Comparison of ENCODE assay signal across 1 cellular context in genomic region chr7:1159933-1160664, GRCh38.
TF ChIP-seq lines count a peak whose summit lies in the region.

Gene ZFAND2A, minus strand, starts transcription at chr7:1160196. Its CDS starts 1,984 bp downstream, at chr7:1158212.

TF ChIP-seq in K562, 482 proteins besides CTCF, POLR2A, EP300 and RAD21 (continued from another document and continues in another):
- TF ChIP-seq ZBTB12 (CRISPR knock-in tag; IDR thresholded peaks at IDR 0.05) (peak; percentile 98), FOSL1 (tag; conservative IDR thresholded peaks at IDR 0.05) (peak; percentile 65; the same call in 1 of the 2 replicates), KDM2B (CRISPR knock-in tag; IDR thresholded peaks at IDR 0.05) (0 out of 2 replicates have a peak, but pooled peaks have one; percentile 41), SUPT5H (IDR thresholded peaks at IDR 0.05) (peak; percentile 67), SAFB2 (IDR thresholded peaks at IDR 0.05; ENCODE audit: borderline replicate concordance, low read depth, low read length, severe bottlenecking) (no peak), BHLHE40 (IDR thresholded peaks at IDR 0.05; ENCODE audit: low read length) (no peak), ZNF140 (CRISPR knock-in tag; IDR thresholded peaks at IDR 0.05) (no peak), TAF7 (tag; IDR thresholded peaks at IDR 0.05) (no peak), CBX8 (IDR thresholded peaks at IDR 0.05; ENCODE audit: borderline replicate concordance, extremely low read depth, low read depth, low read length, poor library complexity, severe bottlenecking) (no peak), COPS2 (conservative IDR thresholded peaks at IDR 0.05) (no peak), ZBTB17 (CRISPR knock-in tag; IDR thresholded peaks at IDR 0.05) (peak; percentile 48), YY1 (IDR thresholded peaks at IDR 0.05; ENCODE audit: borderline replicate concordance in 1 of 3, control insufficient read depth in 1 of 3, extremely low read depth in 1 of 3, insufficient read depth in 3 of 3, insufficient read length in 1 of 3, insufficient replicate concordance in 2 of 3, low read depth in 1 of 3, low read length in 2 of 3) (peak in 2 of 3 experiments; percentile 65 to 75), NFYB (IDR thresholded peaks at IDR 0.05; ENCODE audit: extremely low read depth, insufficient read length) (peak; percentile 82), CBFA2T2 (conservative IDR thresholded peaks at IDR 0.05) (no peak), TRIM24 (IDR thresholded peaks at IDR 0.05) (peak in 1 of 2 experiments; percentile 25; a peak in 1 of 4 replicates), C11orf30 (IDR thresholded peaks at IDR 0.05; ENCODE audit: low read depth) (peak; percentile 100), BCOR (IDR thresholded peaks at IDR 0.05) (0 out of 2 replicates have a peak, but pooled peaks have one; percentile 23), ETV6 (IDR thresholded peaks at IDR 0.05; ENCODE audit: borderline replicate concordance in 1 of 2, low read depth in 2 of 2, low read length in 1 of 2) (no peak), ETV6 (CRISPR knock-in tag; IDR thresholded peaks at IDR 0.05; ENCODE audit: borderline replicate concordance) (no peak), NFRKB (IDR thresholded peaks at IDR 0.05; ENCODE audit: low read depth) (0 out of 2 replicates have a peak, but pooled peaks have one; percentile 37), SMAD3 (CRISPR knock-in tag; conservative IDR thresholded peaks at IDR 0.05) (no peak), TOE1 (IDR thresholded peaks at IDR 0.05; ENCODE audit: borderline replicate concordance) (no peak), TOE1 (CRISPR knock-in tag; IDR thresholded peaks at IDR 0.05; ENCODE audit: borderline replicate concordance, low read depth) (no peak), E2F6 (IDR thresholded peaks at IDR 0.05; ENCODE audit: borderline replicate concordance in 1 of 2, extremely low read depth in 1 of 2, insufficient read depth in 1 of 2, insufficient read length in 1 of 2, low read depth in 1 of 2, low read length in 1 of 2, poor library complexity in 1 of 2, severe bottlenecking in 1 of 2) (peak; percentile 62 to 79), DNMT1 (IDR thresholded peaks at IDR 0.05) (no peak), CTCFL (IDR thresholded peaks at IDR 0.05; ENCODE audit: borderline replicate concordance, insufficient read depth, low read depth, low read length, poor library complexity, severe bottlenecking) (no peak), ZNF217 (CRISPR knock-in tag; IDR thresholded peaks at IDR 0.05) (no peak), EWSR1 (IDR thresholded peaks at IDR 0.05; ENCODE audit: borderline replicate concordance, low read depth, partially characterized antibody) (no peak), ZNF384 (IDR thresholded peaks at IDR 0.05; ENCODE audit: low read depth, low read length) (no peak), ZNF695 (CRISPR knock-in tag; IDR thresholded peaks at IDR 0.05) (no peak), ETV5 (CRISPR knock-in tag; IDR thresholded peaks at IDR 0.05; ENCODE audit: low read depth) (0 out of 2 replicates have a peak, but pooled peaks have one; percentile 43), ZNF79 (CRISPR knock-in tag; IDR thresholded peaks at IDR 0.05; ENCODE audit: low read depth) (no peak), BRD9 (IDR thresholded peaks at IDR 0.05; ENCODE audit: low read depth, partially characterized antibody) (no peak), BCL6 (CRISPR knock-in tag; IDR thresholded peaks at IDR 0.05) (no peak), ZNF165 (CRISPR knock-in tag; IDR thresholded peaks at IDR 0.05; ENCODE audit: borderline replicate concordance) (no peak), AFF1 (IDR thresholded peaks at IDR 0.05; ENCODE audit: low read depth in 1 of 2, partially characterized antibody in 2 of 2) (peak in 1 of 2 experiments; percentile 59), TRIM25 (IDR thresholded peaks at IDR 0.05; ENCODE audit: borderline replicate concordance) (no peak), MYC (IDR thresholded peaks at IDR 0.05; ENCODE audit: low read depth, low read length) (peak; percentile 71), MYC (CRISPR knock-in tag; IDR thresholded peaks at IDR 0.05; ENCODE audit: borderline replicate concordance, low read depth) (no peak), CGGBP1 (CRISPR knock-in tag; IDR thresholded peaks at IDR 0.05) (0 out of 2 replicates have a peak, but pooled peaks have one; percentile 26), FOXM1 (IDR thresholded peaks at IDR 0.05; ENCODE audit: low read depth) (no peak), FOXM1 (CRISPR knock-in tag; IDR thresholded peaks at IDR 0.05; ENCODE audit: low read depth) (no peak), ZNF583 (CRISPR knock-in tag; IDR thresholded peaks at IDR 0.05) (no peak), NR4A1 (CRISPR knock-in tag; IDR thresholded peaks at IDR 0.05) (no peak), NR4A1 (tag; IDR thresholded peaks at IDR 0.05) (no peak), JUND (IDR thresholded peaks at IDR 0.05; ENCODE audit: borderline replicate concordance, low read depth, low read length) (peak; percentile 15; the same call in 1 of the 2 replicates), JUND (tag; IDR thresholded peaks at IDR 0.05; ENCODE audit: borderline replicate concordance, low read depth, low read length) (no peak; the same call in 2 of the 3 replicates), SIN3B (IDR thresholded peaks at IDR 0.05; ENCODE audit: low read depth) (peak; percentile 99), ZSCAN32 (CRISPR knock-in tag; IDR thresholded peaks at IDR 0.05) (no peak), HCFC1 (IDR thresholded peaks at IDR 0.05; ENCODE audit: low read depth, low read length) (peak; percentile 83), POLR2AphosphoS5 (IDR thresholded peaks at IDR 0.05; ENCODE audit: control insufficient read depth, insufficient read depth, low read depth, low read length) (0 out of 2 replicates have a peak, but pooled peaks have one; percentile 65), ZMIZ1 (IDR thresholded peaks at IDR 0.05; ENCODE audit: low read depth in 2 of 2, low read length in 2 of 2) (0 out of 4 replicates have a peak, but pooled peaks of 1 of the 2 experiments have one; percentile 46), ZNF76 (CRISPR knock-in tag; IDR thresholded peaks at IDR 0.05; ENCODE audit: borderline replicate concordance) (no peak), L3MBTL2 (IDR thresholded peaks at IDR 0.05) (peak; percentile 85), KLF13 (tag; IDR thresholded peaks at IDR 0.05; ENCODE audit: borderline replicate concordance, low read depth) (no peak), ZNF408 (CRISPR knock-in tag; IDR thresholded peaks at IDR 0.05; ENCODE audit: low read depth) (no peak), ZNF699 (CRISPR knock-in tag; IDR thresholded peaks at IDR 0.05; ENCODE audit: insufficient replicate concordance) (no peak), ZNF12 (CRISPR knock-in tag; IDR thresholded peaks at IDR 0.05) (no peak)
